In genomic region chr1:21174638-21175323, GRCh38 we compare ENCODE assay signal across 8 cellular contexts. TPM values are rescaled to one million over a fixed set of nuclear protein-coding genes. Genes with fewer than 3 reads are reported as not detected.
DNase-seq lines count a peak whose midpoint lies in the region; ATAC-seq and TF ChIP-seq lines count a peak whose summit lies in the region.

No MANE protein-coding gene starts in this region.

- H3K4me1 ChIP-seq in SJSA1 (replicated peaks) (peaks cover 16% of the 10 kb centered on the region), esophagus squamous epithelium (peaks cover 4 to 54% (median 17%) of the 10 kb centered on the region in 3 donors), parathyroid adenoma (peaks cover 5% of the 10 kb centered on the region)

- peak overlapping the region; percentile 100 for H3K4me3 ChIP-seq in GM12865 (ENCODE audit: low read depth, low read length)
- peak overlapping the region; percentile 81 for H3K4me3 ChIP-seq in SJSA1
- peak overlapping the region; percentile 85 to 92 (median 88) for H3K4me3 ChIP-seq in esophagus squamous epithelium
- H3K4me3 ChIP-seq in parathyroid adenoma (ENCODE audit: low read depth, low read length), result peak overlapping the region; percentile 80

- TF ChIP-seq CTCF in GM12865 (IDR thresholded peaks at IDR 0.05; ENCODE audit: insufficient read depth, low read depth, low read length, missing control alignments) (no peak), esophagus squamous epithelium (IDR thresholded peaks at IDR 0.05) (no peak), parathyroid adenoma (IDR thresholded peaks at IDR 0.05) (no peak)

- DNase-seq in GM12865 (ENCODE audit: low read depth), result no peak
- DNase-seq in SJSA1 (ENCODE audit: low read depth in 1 of 2, low spot score in 2 of 2), result peak in 1 of 2 experiments; percentile 28
- DNase-seq in esophagus squamous epithelium (lab: John Stamatoyannopoulos, UW), result no peak
- no peak for DNase-seq in UCSD-AML1 (lab: John Stamatoyannopoulos, UW; ENCODE audit: unreplicated experiment)

- H3K27ac ChIP-seq in SJSA1 (peak overlapping the region; percentile 1), esophagus squamous epithelium (peak overlapping the region; percentile 94 to 95 (median 94)), parathyroid adenoma (peak overlapping the region; percentile 79)

- no peaks in the 10 kb centered on the region for H3K27me3 ChIP-seq in SJSA1 (replicated peaks)
- H3K27me3 ChIP-seq in esophagus squamous epithelium, result no peaks in the 10 kb centered on the region
- H3K27me3 ChIP-seq in parathyroid adenoma (ENCODE audit: control insufficient read depth, insufficient read depth, low read length), result no peaks in the 10 kb centered on the region

- H3K4me2 ChIP-seq in parathyroid adenoma (ENCODE audit: low read length), result peak overlapping the region; percentile 89

- H3K9ac ChIP-seq in parathyroid adenoma, result no peak overlapping the region

- H3K79me2 ChIP-seq in parathyroid adenoma, result no peaks in the 10 kb centered on the region

- WGBS in esophagus squamous epithelium, 2 donors, result 16% methylated on average over 12 of the region's 12 CpGs

- peak overlapping the region; percentile 68 for H2AFZ ChIP-seq in parathyroid adenoma

- H3K9me3 ChIP-seq in SJSA1 (replicated peaks), result no peaks in the 10 kb centered on the region
- no peaks in the 10 kb centered on the region for H3K9me3 ChIP-seq in esophagus squamous epithelium
- H3K9me3 ChIP-seq in parathyroid adenoma (ENCODE audit: control insufficient read depth, low read length), result no peaks in the 10 kb centered on the region

- H3K36me3 ChIP-seq in SJSA1 (peaks cover 31% of the 10 kb centered on the region), esophagus squamous epithelium (peaks cover 0 to 10% (median 0%) of the 10 kb centered on the region in 3 donors), parathyroid adenoma (ENCODE audit: control insufficient read depth, insufficient read depth, low read length) (no peaks in the 10 kb centered on the region)

- ATAC-seq in GM21619 (IDR thresholded peaks at IDR 0.05; ENCODE audit: unreplicated experiment) (no peak), GM21825 (IDR thresholded peaks at IDR 0.05; ENCODE audit: unreplicated experiment) (no peak), GM18907 (IDR thresholded peaks at IDR 0.05; ENCODE audit: unreplicated experiment) (no peak)

- intact Hi-C loops in esophagus squamous epithelium (cut with DNase I), result no loop called here

- TF ChIP-seq POLR2A in esophagus squamous epithelium (IDR thresholded peaks at IDR 0.05), result no peak

RNA-seq across cellular contexts. Expression of gene EIF4G3, which starts 1.9 kb away (rescaled TPM):
- 23.5 and 30.2 TPM in 2 replicates for total RNA-seq in SJSA1 (2014; rRNA removed; shearing (Covaris generic))
- total RNA-seq in esophagus squamous epithelium, result 10 to 100 TPM; 28.3 to 55.5 (median 35.5) TPM

Comparison
In these comparisons a context has a peak if more than half of its experiments do, and no peak if none do; other contexts are left out.
1. H3K27ac ChIP-seq: peak in every context shown above with its lines; median percentile 94 in esophagus squamous epithelium; 79 in parathyroid adenoma; 1 in SJSA1.